18 cellular contexts compared by ENCODE assay signal in genomic region chr11:30595929-30596328, GRCh38. TPM values are rescaled to one million over a fixed set of nuclear protein-coding genes. Genes with fewer than 3 reads are reported as not detected.
DNase-seq lines count a peak whose midpoint lies in the region; FAIRE-seq and TF ChIP-seq lines count a peak whose summit lies in the region.
"Had no signal": no experiment of that assay in that cellular context is flagged by ENCODE, and none has a peak within 500 bp of the region (broad histone marks: within the 10 kb centered on the region; RNA-seq: fewer than 3 reads in every experiment).

No MANE protein-coding gene starts in this region.

- no peak for TF ChIP-seq POLR2A in sigmoid colon (IDR thresholded peaks at IDR 0.05)

- H3K56ac ChIP-seq in mesendoderm (ENCODE audit: low read length) = no peak overlapping the region

- no peak overlapping the region for H3K23ac ChIP-seq in mesendoderm (ENCODE audit: low read length)

- DNase-seq in ELF-1 (ENCODE audit: low read depth, low spot score) (peak; percentile 11), SJCRH30 (peak; percentile 12 to 45), mesendoderm (peak; percentile 28), sigmoid colon (no peak), HTR-8/SVneo (ENCODE audit: insufficient read length, low spot score) (no peak), putamen (ENCODE audit: low spot score) (no peak), DMS 273 treated with DMSO at 0.1 percent for 48 hours (lab: John Stamatoyannopoulos, UW) (no peak), AML-193 (lab: John Stamatoyannopoulos, UW) (no peak)
- DNase-seq: CD4-positive, alpha-beta memory T cell; DMS79 treated with DMSO at 0.1 percent for 48 hours; GOT3; H7 had no signal

- no peak for TF ChIP-seq EP300 in sigmoid colon (IDR thresholded peaks at IDR 0.05)

- H2BK15ac ChIP-seq in mesendoderm (replicated peaks; ENCODE audit: low read depth) = no peak overlapping the region

- no peak overlapping the region for H3K4me2 ChIP-seq in mesendoderm (ENCODE audit: low read length)
- H3K4me2 ChIP-seq: A549, BLaER1 had no signal

- no peak overlapping the region for H3K18ac ChIP-seq in mesendoderm (ENCODE audit: low read length)

- H3K4me3 ChIP-seq in SJCRH30 = no peak overlapping the region
- no peak overlapping the region for H3K4me3 ChIP-seq in mesendoderm (ENCODE audit: low read length)
- no peak overlapping the region for H3K4me3 ChIP-seq in sigmoid colon
- H3K4me3 ChIP-seq: A549, BLaER1, GM12878 had no signal

- H3K4me1 ChIP-seq in SJCRH30 (peaks cover 21% of the 10 kb centered on the region), mesendoderm (ENCODE audit: control insufficient read depth, low read depth, low read length) (no peaks in the 10 kb centered on the region), sigmoid colon (peaks cover 0 to 27% (median 16%) of the 10 kb centered on the region in 4 donors)
- H3K4me1 ChIP-seq: A549, BLaER1 had no signal

- H3K36me3 ChIP-seq in SJCRH30 = no peaks in the 10 kb centered on the region
- no peaks in the 10 kb centered on the region for H3K36me3 ChIP-seq in mesendoderm (ENCODE audit: control insufficient read depth, insufficient read depth, low read length)
- H3K36me3 ChIP-seq in sigmoid colon = no peaks in the 10 kb centered on the region
- H3K36me3 ChIP-seq: BLaER1 had no signal

- WGBS in mesendoderm (ENCODE audit: extremely low coverage, insufficient coverage, low lambda C conversion rate) = no CpG with 5 or more reads among the region's 3 CpGs
- WGBS in sigmoid colon, 2 donors = 75 to 81% methylated on average over 3 of the region's 3 CpGs

- no peak overlapping the region for H3K4ac ChIP-seq in mesendoderm (ENCODE audit: low read depth, low read length)

- intact Hi-C loops in sigmoid colon (cut with DNase I) = no loop called here

- H3K9ac ChIP-seq in mesendoderm (ENCODE audit: low read length) = no peak overlapping the region
- H3K9ac ChIP-seq: BLaER1 had no signal

- no peak overlapping the region for H4K8ac ChIP-seq in mesendoderm (ENCODE audit: low read depth, low read length)

- no peak overlapping the region for H2BK120ac ChIP-seq in mesendoderm (ENCODE audit: low read depth, low read length)

- TF ChIP-seq CTCF in sigmoid colon (IDR thresholded peaks at IDR 0.05) = no peak

- no peak overlapping the region for H2BK5ac ChIP-seq in mesendoderm (ENCODE audit: low read length)

- H3K9me3 ChIP-seq in SJCRH30 (replicated peaks) = no peaks in the 10 kb centered on the region
- H3K9me3 ChIP-seq in sigmoid colon = no peaks in the 10 kb centered on the region
- H3K9me3 ChIP-seq: A549, BLaER1 had no signal

- no peak overlapping the region for H3K27ac ChIP-seq in SJCRH30
- no peak overlapping the region for H3K27ac ChIP-seq in mesendoderm (ENCODE audit: low read depth, low read length)
- H3K27ac ChIP-seq in sigmoid colon = peak overlapping the region in 3 of 4 donors; percentile 60 to 85 (median 76)
- H3K27ac ChIP-seq: 22Rv1, A549, BLaER1 had no signal

- no peak for FAIRE-seq in HTR-8/SVneo (lab: Jason Lieb, UNC)
- FAIRE-seq: A549, GM12878, GM19239 had no signal

- H3K79me2 ChIP-seq in mesendoderm (ENCODE audit: control insufficient read depth, insufficient read depth, low read length) = no peaks in the 10 kb centered on the region

- no peak overlapping the region for H4K5ac ChIP-seq in mesendoderm (ENCODE audit: low read length)

- H3K79me1 ChIP-seq in mesendoderm (ENCODE audit: low read length) = no peaks in the 10 kb centered on the region

- no peak overlapping the region for H2AK5ac ChIP-seq in mesendoderm (ENCODE audit: low read length)

- H3K27me3 ChIP-seq in SJCRH30 (no peaks in the 10 kb centered on the region), mesendoderm (ENCODE audit: insufficient read depth, low read length, poor library complexity) (no peaks in the 10 kb centered on the region), sigmoid colon (no peaks in the 10 kb centered on the region)
- H3K27me3 ChIP-seq: BLaER1 had no signal

RNA-seq across cellular contexts. Expression of gene MPPED2, which starts 9.8 kb away (rescaled TPM):
- 9.8 and 10.2 TPM in 2 replicates for total RNA-seq in SJCRH30 (2014; rRNA removed; shearing (Covaris generic))
- 1.3 TPM for polyA plus RNA-seq in mesendoderm (2013, experiment 1 of 2)
- polyA plus RNA-seq in mesendoderm (2013, experiment 2 of 2) = 1.1 TPM
- total RNA-seq in sigmoid colon = 10 to 100 TPM in 2 of 4 donors, 1 to 10 TPM in 2; 6.4 to 19.1 (median 9.8) TPM
- polyA plus RNA-seq in sigmoid colon = under 1 TPM in 1 of 3 donors, not detected in 2; 0.80 TPM
- total RNA-seq: CD4-positive, alpha-beta memory T cell; G401; GM12878 had no signal
- polyA plus RNA-seq: A549; CD4-positive, alpha-beta memory T cell; GM12878 had no signal

Comparison
In these comparisons a context has a peak if more than half of its experiments do, and no peak if none do; other contexts are left out.
1. DNase-seq: peak in ELF-1 (single experiment), SJCRH30 (2 of 2) and mesendoderm (single experiment); none in sigmoid colon (single experiment), HTR-8/SVneo (single experiment), putamen (single experiment), DMS 273 treated with DMSO at 0.1 percent for 48 hours (single experiment) and AML-193 (0 of 2).
2. H3K27ac ChIP-seq: peak in sigmoid colon (3 of 4); none in SJCRH30 (single experiment) and mesendoderm (single experiment).